In genomic region chr1:52920791-52921291, GRCh38 we compare ENCODE assay signal across 1 cellular context.
TF ChIP-seq lines count a peak whose summit lies in the region.

No MANE protein-coding gene starts in this region.

TF ChIP-seq in HepG2, 621 proteins besides CTCF, POLR2A, EP300 and RAD21 (continued from another document and continues in another):
- TF ChIP-seq GPN1 (CRISPR knock-in tag; IDR thresholded peaks at IDR 0.05; ENCODE audit: borderline replicate concordance): no peak
- 0 out of 2 replicates have a peak, but pooled peaks have one; percentile 18 for TF ChIP-seq ETS1 (CRISPR knock-in tag; IDR thresholded peaks at IDR 0.05)
- no peak for TF ChIP-seq AFF4 (CRISPR knock-in tag; IDR thresholded peaks at IDR 0.05)
- no peak for TF ChIP-seq HNRNPK (IDR thresholded peaks at IDR 0.05; ENCODE audit: low read depth, low read length, poor library complexity, severe bottlenecking)
- no peak for TF ChIP-seq MEIS2 (CRISPR knock-in tag; IDR thresholded peaks at IDR 0.05)
- peak; percentile 50 for TF ChIP-seq SALL1 (CRISPR knock-in tag; IDR thresholded peaks at IDR 0.05)
- TF ChIP-seq ZNF383 (CRISPR knock-in tag; IDR thresholded peaks at IDR 0.05; ENCODE audit: borderline replicate concordance): no peak
- TF ChIP-seq ZBTB40 (IDR thresholded peaks at IDR 0.05): no peak
- TF ChIP-seq ZBTB40 (CRISPR knock-in tag; IDR thresholded peaks at IDR 0.05): no peak
- TF ChIP-seq ATRX (CRISPR knock-in tag; IDR thresholded peaks at IDR 0.05; ENCODE audit: borderline replicate concordance): no peak
- no peak for TF ChIP-seq FOXA1 (IDR thresholded peaks at IDR 0.05)
- no peak for TF ChIP-seq FOXA1 (CRISPR knock-in tag; IDR thresholded peaks at IDR 0.05)
- TF ChIP-seq AKNA (CRISPR knock-in tag; IDR thresholded peaks at IDR 0.05; ENCODE audit: borderline replicate concordance): no peak
- TF ChIP-seq ZNF333 (CRISPR knock-in tag; IDR thresholded peaks at IDR 0.05; ENCODE audit: borderline replicate concordance): 0 out of 2 replicates have a peak, but pooled peaks have one; percentile 0
- peak; percentile 76 for TF ChIP-seq AGO2 (optimal IDR thresholded peaks at IDR 0.05; ENCODE audit: low read depth, low read length)
- TF ChIP-seq HMGA1 (CRISPR knock-in tag; conservative IDR thresholded peaks at IDR 0.05): no peak
- TF ChIP-seq ZNF343 (CRISPR knock-in tag; IDR thresholded peaks at IDR 0.05): no peak
- TF ChIP-seq ZSCAN29 (CRISPR knock-in tag; conservative IDR thresholded peaks at IDR 0.05): no peak
- no peak for TF ChIP-seq DDIT3 (CRISPR knock-in tag; IDR thresholded peaks at IDR 0.05)
- no peak for TF ChIP-seq ATF7-NPFF (CRISPR knock-in tag; IDR thresholded peaks at IDR 0.05; ENCODE audit: low read depth)
- TF ChIP-seq ZNF329 (CRISPR knock-in tag; IDR thresholded peaks at IDR 0.05; ENCODE audit: low read depth): no peak
- TF ChIP-seq ZBTB26 (CRISPR knock-in tag; IDR thresholded peaks at IDR 0.05; ENCODE audit: borderline replicate concordance): peak; percentile 91; the same call in 1 of the 2 replicates
- TF ChIP-seq ZBTB4 (CRISPR knock-in tag; IDR thresholded peaks at IDR 0.05; ENCODE audit: borderline replicate concordance): no peak
- TF ChIP-seq ZNF770 (CRISPR knock-in tag; IDR thresholded peaks at IDR 0.05): peak; percentile 46
- no peak for TF ChIP-seq GABPA (IDR thresholded peaks at IDR 0.05; ENCODE audit: low read depth, low read length)
- TF ChIP-seq GABPA (CRISPR knock-in tag; IDR thresholded peaks at IDR 0.05; ENCODE audit: low read depth): no peak
